ENCODE assay signal across 20 cellular contexts in genomic region chr5:145827275-145827674, GRCh38. TPM values are rescaled to one million over a fixed set of nuclear protein-coding genes. Genes with fewer than 3 reads are reported as not detected.
"Had no signal": no experiment of that assay in that cellular context is flagged by ENCODE, and none has a peak within 500 bp of the region (broad histone marks: within the 10 kb centered on the region; RNA-seq: fewer than 3 reads in every experiment).

No MANE protein-coding gene starts in this region.

- H3K27me3 ChIP-seq: left lung, stomach, testis, upper lobe of left lung had no signal

- DNase-seq: activated CD4-positive, alpha-beta memory T cell treated with anti-CD3 and anti-CD28 coated beads, Interleukin-2, amount 10 ng/mL, durations not matched to agents 7 days and 5 days; activated CD4-positive, alpha-beta T cell treated with anti-CD3 and anti-CD28 coated beads for 36 hours; activated effector memory CD4-positive, alpha-beta T cell treated with anti-CD3 and anti-CD28 coated beads, Interleukin-2, amount 50 U/mL, for 16 hours; activated T-cell treated with anti-CD3 and anti-CD28 coated beads, Interleukin-2, amount 50 U/mL, for 48 hours; caudate nucleus; hippocampal formation; left lung; mesenchymal stem cell; naive thymus-derived CD8-positive, alpha-beta T cell; stimulated activated CD4-positive, alpha-beta T cell treated with anti-CD3 and anti-CD28 coated beads, Interleukin-12 subunit alpha, Interleukin-12 subunit beta, amount 100 ng/mL, for 4 hours; stimulated activated CD4-positive, alpha-beta T cell treated with anti-CD3 and anti-CD28 coated beads, Interleukin-2, amount 100 ng/mL, for 24 hours; stomach; testis; upper lobe of left lung had no signal

- H3K27ac ChIP-seq: left lung, parathyroid adenoma, stomach, testis, upper lobe of left lung had no signal

- H3K4me3 ChIP-seq: left lung, stomach, testis, upper lobe of left lung had no signal

- ATAC-seq: activated CD4-positive, alpha-beta T cell treated with anti-CD3 and anti-CD28 coated beads for 36 hours; activated naive CD4-positive, alpha-beta T cell treated with anti-CD3 and anti-CD28 coated beads, Interleukin-2, amount 50 U/mL, for 72 hours; esophagus mucosa; left lung; naive thymus-derived CD8-positive, alpha-beta T cell had no signal

- H3K4me1 ChIP-seq: parathyroid adenoma had no signal

- H3K9me3 ChIP-seq: left lung, stomach, testis, upper lobe of left lung had no signal

- FAIRE-seq: colon had no signal

- H3K36me3 ChIP-seq: left lung, stomach, upper lobe of left lung had no signal

RNA-seq across cellular contexts. Expression of gene PRELID2, which starts 7.9 kb away (rescaled TPM):
- total RNA-seq: naive thymus-derived CD8-positive, alpha-beta T cell had no signal

RNA-seq across cellular contexts. Expression of gene GRXCR2, which starts 45.5 kb away (rescaled TPM):
- total RNA-seq: activated CD4-positive, alpha-beta memory T cell treated with anti-CD3 and anti-CD28 coated beads, Interleukin-2, amount 10 ng/mL, durations not matched to agents 7 days and 5 days; activated CD4-positive, alpha-beta T cell treated with anti-CD3 and anti-CD28 coated beads for 36 hours; activated naive CD4-positive, alpha-beta T cell treated with anti-CD3 and anti-CD28 coated beads, Interleukin-2, amount 50 U/mL, for 72 hours; esophagus mucosa; fibroblast of villous mesenchyme; left lung; mucosa of gallbladder; naive thymus-derived CD8-positive, alpha-beta T cell; stomach; upper lobe of left lung had no signal
- polyA plus RNA-seq: naive thymus-derived CD8-positive, alpha-beta T cell; stomach had no signal
